Comparison of ENCODE assay signal across 8 cellular contexts in genomic region chr18:35240664-35241522, GRCh38. TPM values are rescaled to one million over a fixed set of nuclear protein-coding genes. Genes with fewer than 3 reads are reported as not detected.
DNase-seq lines count a peak whose midpoint lies in the region; ATAC-seq and TF ChIP-seq lines count a peak whose summit lies in the region.

ZNF397 (plus strand) TSS chr18:35241034; CDS start chr18:35242471, 1,437 bp downstream.

- H3K27me3 ChIP-seq in prostate gland (replicated peaks; ENCODE audit: insufficient read depth): no peaks in the 10 kb centered on the region

- TF ChIP-seq CTCF in GM13976 (IDR thresholded peaks at IDR 0.05; ENCODE audit: borderline replicate concordance, control extremely low read depth, extremely low read depth, insufficient read depth, missing control alignments) (no peak), prostate gland (IDR thresholded peaks at IDR 0.05) (peak in 1 of 4 experiments; percentile 14)

- peak within 1 kb of the TSS; percentile 92 to 96 for H3K27ac ChIP-seq in prostate gland
- peak within 1 kb of the TSS; percentile 99 for H3K27ac ChIP-seq in urinary bladder (ENCODE audit: low read depth)

- H3K36me3 ChIP-seq in prostate gland: peaks cover 5 to 9% of the 10 kb centered on the region in 2 donors
- peaks cover 7% of the 10 kb centered on the region for H3K36me3 ChIP-seq in urinary bladder (ENCODE audit: insufficient read depth)

- under 1% methylated on average over 62 of the region's 62 CpGs for WGBS in prostate gland
- under 1% methylated on average over 62 of the region's 62 CpGs for WGBS in urinary bladder

- ATAC-seq in HG02870 (IDR thresholded peaks at IDR 0.05; ENCODE audit: unreplicated experiment) (peak; percentile 98), left ventricle myocardium superior (peak; percentile 100)

- H3K4me3 ChIP-seq in prostate gland (peak within 1 kb of the TSS; percentile 77 to 78), urinary bladder (ENCODE audit: low read depth, low read length) (peak within 1 kb of the TSS; percentile 76)

- peak; percentile 97 for DNase-seq in GM13976 (ENCODE audit: low spot score)
- peak; percentile 99 for DNase-seq in NCI-H146 treated with DMSO at 0.1 percent for 48 hours (lab: John Stamatoyannopoulos, UW; ENCODE audit: unreplicated experiment)
- DNase-seq in amygdala (lab: John Stamatoyannopoulos, UW): peak; percentile 22 to 98 (median 93)
- DNase-seq in left ventricle myocardium superior: peak; percentile 99
- DNase-seq in prostate gland (ENCODE audit: low spot score): peak; percentile 97

- TF ChIP-seq POLR2A in prostate gland (IDR thresholded peaks at IDR 0.05): peak; percentile 93

- no peaks in the 10 kb centered on the region for H3K9me3 ChIP-seq in prostate gland

- intact Hi-C loops in T-helper 1 cell treated with Interleukin-12 subunit alpha and Interleukin-12 subunit beta and Interleukin-4 antibody, amounts not matched to agents 30 ng/mL and 1 ng/mL, for 36 hours (cut with micrococcal nuclease): loop anchor here (1.0 to 5.0 kb wide), 14 partner anchors 10 to 1586 kb away; partner anchors contain the start of genes ELP2, GALNT1, INO80C and KIAA1328
- intact Hi-C loops in left ventricle myocardium superior (cut with micrococcal nuclease): no loop called here
- intact Hi-C loops in prostate gland (cut with DNase I): loop anchor here (1.0 kb wide), 1 partner anchor 103 kb away; the partner anchor contains the start of gene ZNF24

- H3K4me1 ChIP-seq in prostate gland (replicated peaks): no peaks in the 10 kb centered on the region
- no peaks in the 10 kb centered on the region for H3K4me1 ChIP-seq in urinary bladder (ENCODE audit: insufficient read depth)

- in situ Hi-C loops in GM13976 (cut with MboI; ENCODE audit: low sequenced_read_pairs, unreplicated experiment): no loop called here

RNA-seq across cellular contexts. Expression of gene ZNF397, which starts in this region (rescaled TPM):
- total RNA-seq in T-helper 1 cell treated with Interleukin-12 subunit alpha and Interleukin-12 subunit beta and Interleukin-4 antibody, amounts not matched to agents 30 ng/mL and 1 ng/mL, for 36 hours: 18.6 and 19.6 TPM in 2 replicates
- total RNA-seq in left ventricle myocardium superior (15.9 TPM), prostate gland (10 to 100 TPM; 32.9 TPM), urinary bladder (39.7 TPM)
- 16.7 TPM for polyA plus RNA-seq in urinary bladder

Comparison
In these comparisons a context has a peak if more than half of its experiments do, and no peak if none do; other contexts are left out.
1. Peak in every context shown above with its lines: DNase-seq, ATAC-seq, H3K4me3 ChIP-seq and H3K27ac ChIP-seq.